Comparison of ENCODE assay signal across 8 cellular contexts in the genomic region with DNA sequence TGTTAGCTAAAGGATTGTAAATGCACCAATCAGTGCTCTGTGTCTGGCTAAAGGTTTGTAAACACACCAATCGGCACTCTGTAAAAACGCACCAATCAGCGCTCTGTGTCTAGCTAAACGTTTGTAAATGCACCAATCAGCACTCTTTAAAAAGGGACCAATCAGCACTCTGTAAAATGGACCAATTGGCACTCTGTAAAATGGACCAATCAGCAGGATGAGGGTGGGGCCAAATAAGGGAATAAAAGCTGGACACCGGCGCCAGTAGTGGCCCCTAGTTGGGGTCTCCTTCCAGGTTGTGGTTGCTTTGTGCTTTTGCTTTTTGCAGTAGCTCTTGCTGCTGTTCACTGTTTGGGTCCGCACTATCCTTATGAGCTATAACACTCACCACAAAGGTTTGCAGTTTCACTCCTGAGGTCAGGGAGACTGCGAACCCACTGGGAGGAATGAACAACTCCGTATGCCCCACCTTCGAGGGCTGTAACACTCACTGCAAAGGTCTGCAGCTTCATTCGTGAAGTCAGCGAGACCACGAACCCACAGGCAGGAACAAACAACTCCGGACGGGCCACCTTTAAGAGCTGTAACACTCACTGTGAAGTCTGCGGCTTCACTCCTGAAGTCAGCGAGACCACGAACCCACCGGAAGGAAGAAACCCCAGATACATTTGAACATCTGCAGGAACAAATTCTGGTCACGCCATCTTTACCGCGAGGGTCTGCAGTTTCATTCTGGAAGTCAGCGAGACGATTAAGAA. TPM values are rescaled to one million over a fixed set of nuclear protein-coding genes. Genes with fewer than 3 reads are reported as not detected.
A peak's percentile ranks its signal among the peaks of the same experiment; 100 is the strongest.
DNase-seq lines count a peak whose midpoint lies in the region; ATAC-seq and TF ChIP-seq lines count a peak whose summit lies in the region.

No MANE protein-coding gene starts in this region.

- BruUV-seq in PC-3 (replicated peaks; lab: Mats Ljungman, UMichigan), result no TSS peak

- CTCF ChIA-PET in PC-3 (lab: Charles Lee), result no interaction called here

- H3K27me3 ChIP-seq in PC-3 (ENCODE audit: low read length) (no peaks in the 10 kb centered on the region), mucosa of rectum (ENCODE audit: control insufficient read depth in 2 of 2, insufficient read depth in 2 of 2, low read length in 2 of 2) (no peaks in the 10 kb centered on the region)

- H3K9ac ChIP-seq in PC-3 (ENCODE audit: low read length) (no peak overlapping the region), mucosa of rectum (ENCODE audit: low read depth in 1 of 2, low read length in 2 of 2) (peak overlapping the region in 1 of 2 donors; percentile 95)

- peak overlapping the region; percentile 92 for H3K27ac Mint-ChIP-seq in stimulated activated naive B cell treated with anti-CD40 and anti-IgM and Interleukin-4, amounts not matched to agents 10 μg/mL and 1 μg/mL and 100 μg/mL, for 72 hours

- H3K4me1 Mint-ChIP-seq in stimulated activated naive B cell treated with anti-CD40 and anti-IgM and Interleukin-4, amounts not matched to agents 10 μg/mL and 1 μg/mL and 100 μg/mL, for 72 hours, result peaks cover 32 to 46% of the 10 kb centered on the region in 2 donors

- H4K20me1 ChIP-seq in PC-3 (ENCODE audit: low read length), result no peaks in the 10 kb centered on the region

- H3K4me1 ChIP-seq in PC-3 (ENCODE audit: insufficient read depth, low read length) (peaks cover 13% of the 10 kb centered on the region), mucosa of rectum (ENCODE audit: control insufficient read depth in 2 of 2, insufficient read depth in 2 of 2, low read length in 2 of 2) (peaks cover 23 to 26% of the 10 kb centered on the region in 2 donors)

- no peak overlapping the region for H2AFZ ChIP-seq in PC-3 (ENCODE audit: low read length)

- H3K4me2 ChIP-seq in PC-3 (ENCODE audit: low read length), result peak overlapping the region; percentile 94

- peaks cover 45% of the 10 kb centered on the region for H3K79me2 ChIP-seq in PC-3 (ENCODE audit: low read length)

- peaks cover 0 to 1% of the 10 kb centered on the region in 2 donors for H3K9me3 Mint-ChIP-seq in stimulated activated naive B cell treated with anti-CD40 and anti-IgM and Interleukin-4, amounts not matched to agents 10 μg/mL and 1 μg/mL and 100 μg/mL, for 72 hours

- H3K36me3 ChIP-seq in PC-3 (ENCODE audit: low read depth, low read length) (no peaks in the 10 kb centered on the region), mucosa of rectum (ENCODE audit: control insufficient read depth in 2 of 2, insufficient read depth in 2 of 2, low read length in 2 of 2) (no peaks in the 10 kb centered on the region)

- no peak for DNase-seq in PC-3
- peak; percentile 56 for DNase-seq in activated naive CD4-positive, alpha-beta T cell treated with anti-CD3 and anti-CD28 coated beads, Interleukin-2, amount 50 U/mL, for 16 hours
- DNase-seq in stimulated activated naive B cell treated with anti-CD40 and anti-IgM and Interleukin-4, amounts not matched to agents 10 μg/mL and 1 μg/mL and 100 μg/mL, for 72 hours, result peak; percentile 64
- DNase-seq in foreskin melanocyte, result no peak
- DNase-seq in NCI-H2029 (lab: John Stamatoyannopoulos, UW), result no peak

- H3K4me3 ChIP-seq in PC-3 (ENCODE audit: low read length) (peak overlapping the region; percentile 77), mucosa of rectum (ENCODE audit: low read length in 2 of 2) (peak overlapping the region; percentile 87 to 98)

- POLR2A ChIA-PET in PC-3 (lab: Charles Lee; ENCODE audit: unreplicated experiment), result interaction anchor here (0.6 kb wide), 1 partner anchor 21 kb away, joined by 4 read pairs; no protein-coding TSS in a partner anchor

- TF ChIP-seq CTCF in PC-3 (conservative IDR thresholded peaks at IDR 0.05; ENCODE audit: low read depth, low read length), result no peak

- no peaks in the 10 kb centered on the region for H3F3A ChIP-seq in PC-3 (ENCODE audit: low read length, unreplicated experiment)

- peaks cover 13 to 24% of the 10 kb centered on the region in 2 donors for H3K36me3 Mint-ChIP-seq in stimulated activated naive B cell treated with anti-CD40 and anti-IgM and Interleukin-4, amounts not matched to agents 10 μg/mL and 1 μg/mL and 100 μg/mL, for 72 hours

- peak overlapping the region; percentile 83 to 86 for H3K4me3 Mint-ChIP-seq in stimulated activated naive B cell treated with anti-CD40 and anti-IgM and Interleukin-4, amounts not matched to agents 10 μg/mL and 1 μg/mL and 100 μg/mL, for 72 hours

- no peaks in the 10 kb centered on the region for H3K9me2 ChIP-seq in PC-3 (replicated peaks; ENCODE audit: low read length)

- intact Hi-C loops in PC-3 (cut with micrococcal nuclease), result loop anchor here (2.0 kb wide), 1 partner anchor 63 kb away; no protein-coding TSS in a partner anchor

- ATAC-seq in GM18499 (IDR thresholded peaks at IDR 0.05; ENCODE audit: insufficient read depth, unreplicated experiment) (peak; percentile 61), HG02623 (IDR thresholded peaks at IDR 0.05; ENCODE audit: unreplicated experiment) (peak; percentile 53), PC-3 (no peak)
- peak; percentile 64 to 65 for ATAC-seq in stimulated activated naive B cell treated with anti-CD40 and anti-IgM and Interleukin-4, amounts not matched to agents 10 μg/mL and 1 μg/mL and 100 μg/mL, for 72 hours (replicated peaks)

- no peak overlapping the region for H3K27ac ChIP-seq in PC-3 (ENCODE audit: low read length)
- peak overlapping the region; percentile 4 to 88 for H3K27ac ChIP-seq in mucosa of rectum (ENCODE audit: low read depth in 2 of 2, low read length in 2 of 2)

- no peaks in the 10 kb centered on the region for H3K9me3 ChIP-seq in PC-3 (ENCODE audit: low read length)
- H3K9me3 ChIP-seq in mucosa of rectum (ENCODE audit: control insufficient read depth in 2 of 2, low read length in 2 of 2), result no peaks in the 10 kb centered on the region

- no peaks in the 10 kb centered on the region for H3K27me3 Mint-ChIP-seq in stimulated activated naive B cell treated with anti-CD40 and anti-IgM and Interleukin-4, amounts not matched to agents 10 μg/mL and 1 μg/mL and 100 μg/mL, for 72 hours

RNA-seq across cellular contexts. Expression of gene SUCLG2, which starts 1.1 kb away (rescaled TPM):
- total RNA-seq in PC-3 (2014; rRNA removed), result 20.2 and 22.3 TPM in 2 replicates

Comparison
In these comparisons a context has a peak if more than half of its experiments do, and no peak if none do; other contexts are left out.
1. DNase-seq: peak in activated naive CD4-positive, alpha-beta T cell treated with anti-CD3 and anti-CD28 coated beads, Interleukin-2, amount 50 U/mL, for 16 hours (single experiment) and stimulated activated naive B cell treated with anti-CD40 and anti-IgM and Interleukin-4, amounts not matched to agents 10 μg/mL and 1 μg/mL and 100 μg/mL, for 72 hours (single experiment); none in PC-3 (single experiment), foreskin melanocyte (single experiment) and NCI-H2029 (single experiment).